ENCODE assay signal across 31 cellular contexts in the genomic region with DNA sequence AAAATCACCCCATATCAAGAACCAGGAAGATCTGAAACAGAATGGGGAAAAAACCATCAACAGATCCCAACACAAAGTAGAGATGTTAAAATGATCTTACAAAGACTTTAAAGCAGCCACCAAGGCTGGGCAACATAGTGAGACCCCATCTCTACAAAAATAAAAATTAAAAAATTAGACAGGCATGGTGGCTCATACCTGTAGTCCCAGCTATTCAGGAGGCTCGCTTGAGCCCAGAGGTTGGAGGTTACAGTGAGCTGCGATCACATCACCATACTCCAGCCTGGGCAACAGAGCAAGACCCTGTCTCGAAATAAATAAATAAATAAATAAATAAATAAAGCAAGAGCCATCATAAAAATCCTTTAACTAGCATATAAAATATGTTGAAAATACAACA.
"Had no signal": no experiment of that assay in that cellular context is flagged by ENCODE, and none has a peak within 500 bp of the region (broad histone marks: within the 10 kb centered on the region; RNA-seq: fewer than 3 reads in every experiment).

No MANE protein-coding gene starts in this region.

- H3K4me3 Mint-ChIP-seq: natural killer cell treated with Interleukin-12 subunit alpha and Interleukin-12 subunit beta and Interleukin-15 and Interleukin-18, amount 100 ng/mL, for 72 hours; nephron progenitor cell; neural crest cell; stimulated activated memory B cell treated with anti-CD40 and anti-IgM and Interleukin-4, amounts not matched to agents 10 μg/mL and 1 μg/mL and 100 μg/mL, for 72 hours; stimulated activated naive CD8-positive, alpha-beta T cell treated with anti-CD3 and anti-CD28 coated beads, Interleukin-15, amount 100 ng/mL, for 72 hours; type B pancreatic cell had no signal

- H3K4me2 ChIP-seq: smooth muscle cell had no signal

- DNase-seq: naive thymus-derived CD8-positive, alpha-beta T cell; nephron progenitor cell; nucleus accumbens; pancreas; retina; right cardiac atrium; spleen; stimulated activated CD4-positive, alpha-beta T cell treated with anti-CD3 and anti-CD28 coated beads, Interleukin-12 subunit alpha, Interleukin-12 subunit beta, amount 100 ng/mL, for 4 hours; stimulated activated CD4-positive, alpha-beta T cell treated with anti-CD3 and anti-CD28 coated beads, Interleukin-1b, Interleukin-23, amount 100 ng/mL, for 48 hours; stimulated activated CD4-positive, alpha-beta T cell treated with anti-CD3 and anti-CD28 coated beads, Interleukin-4, amount 100 ng/mL, for 1 hour; stimulated activated CD4-positive, alpha-beta T cell treated with anti-CD3 and anti-CD28 coated beads, Interleukin-4, amount 100 ng/mL, for 4 hours; stimulated activated CD8-positive, alpha-beta memory T cell treated with anti-CD3 and anti-CD28 coated beads, Interleukin-4, amount 100 ng/mL, for 48 hours; stimulated activated naive CD4-positive, alpha-beta T cell; stimulated activated naive CD8-positive, alpha-beta T cell treated with anti-CD3 and anti-CD28 coated beads, Interleukin-15, amount 100 ng/mL, for 72 hours; stimulated activated naive CD8-positive, alpha-beta T cell treated with anti-CD3 and anti-CD28 coated beads, Interleukin-15, Interleukin-2, amounts not matched to agents 100 U/mL and 50 U/mL, for 24 hours; substantia nigra; testis; tibial artery; transverse colon; upper lobe of right lung; uterus had no signal

- H3K27me3 ChIP-seq: neutrophil, pancreas, spleen, suprapubic skin, testis, tibial artery, transverse colon, upper lobe of right lung, uterus had no signal

- H3K9me3 Mint-ChIP-seq: natural killer cell treated with Interleukin-12 subunit alpha and Interleukin-12 subunit beta and Interleukin-15 and Interleukin-18, amount 100 ng/mL, for 72 hours; stimulated activated memory B cell treated with anti-CD40 and anti-IgM and Interleukin-4, amounts not matched to agents 10 μg/mL and 1 μg/mL and 100 μg/mL, for 72 hours had no signal

- H3K4me1 Mint-ChIP-seq: nephron progenitor cell had no signal

- H3K27me3 Mint-ChIP-seq: naive thymus-derived CD8-positive, alpha-beta T cell; natural killer cell treated with Interleukin-12 subunit alpha and Interleukin-12 subunit beta and Interleukin-15 and Interleukin-18, amount 100 ng/mL, for 72 hours; stimulated activated memory B cell treated with anti-CD40 and anti-IgM and Interleukin-4, amounts not matched to agents 10 μg/mL and 1 μg/mL and 100 μg/mL, for 72 hours; stimulated activated naive CD8-positive, alpha-beta T cell treated with anti-CD3 and anti-CD28 coated beads, Interleukin-15, amount 100 ng/mL, for 72 hours; type B pancreatic cell had no signal

- H3K36me3 ChIP-seq: neutrophil, pancreas, prostate gland, spleen, suprapubic skin, tibial artery, transverse colon, upper lobe of right lung, uterus had no signal

- ATAC-seq: naive thymus-derived CD8-positive, alpha-beta T cell; natural killer cell treated with Interleukin-12 subunit alpha and Interleukin-12 subunit beta and Interleukin-15 and Interleukin-18, amount 100 ng/mL, for 72 hours; pancreas; right cardiac atrium; sciatic nerve; stimulated activated memory B cell treated with anti-CD40 and anti-IgM and Interleukin-4, amounts not matched to agents 10 μg/mL and 1 μg/mL and 100 μg/mL, for 72 hours; stimulated activated naive CD8-positive, alpha-beta T cell treated with anti-CD3 and anti-CD28 coated beads, Interleukin-15, amount 100 ng/mL, for 72 hours; stimulated activated naive CD8-positive, alpha-beta T cell treated with anti-CD3 and anti-CD28 coated beads, Interleukin-15, Interleukin-2, amounts not matched to agents 100 U/mL and 50 U/mL, for 24 hours; upper lobe of right lung had no signal

- H3K4me3 ChIP-seq: pancreas, prostate gland, skin epidermis, smooth muscle cell, spleen, suprapubic skin, testis, tibial artery, transverse colon, upper lobe of right lung, uterus had no signal

- H3K27ac Mint-ChIP-seq: naive thymus-derived CD8-positive, alpha-beta T cell; nephron progenitor cell; stimulated activated memory B cell treated with anti-CD40 and anti-IgM and Interleukin-4, amounts not matched to agents 10 μg/mL and 1 μg/mL and 100 μg/mL, for 72 hours; stimulated activated naive CD8-positive, alpha-beta T cell treated with anti-CD3 and anti-CD28 coated beads, Interleukin-15, amount 100 ng/mL, for 72 hours; type B pancreatic cell had no signal

- H3K9me3 ChIP-seq: neutrophil, prostate gland, testis, upper lobe of right lung, uterus had no signal

- H3K36me3 Mint-ChIP-seq: natural killer cell treated with Interleukin-12 subunit alpha and Interleukin-12 subunit beta and Interleukin-15 and Interleukin-18, amount 100 ng/mL, for 72 hours had no signal

- H3K4me1 ChIP-seq: pancreas, prostate gland, uterus had no signal

- FAIRE-seq: pancreas had no signal

- H3K27ac ChIP-seq: neutrophil, prostate gland, skin epidermis, spleen, suprapubic skin, testis, tibial artery, transverse colon, upper lobe of right lung, uterus had no signal
